ENCODE assay signal across 21 cellular contexts in genomic region chr11:44787070-44787469, GRCh38.
A peak's percentile ranks its signal among the peaks of the same experiment; 100 is the strongest.
DNase-seq lines count a peak whose midpoint lies in the region; ATAC-seq, FAIRE-seq and TF ChIP-seq lines count a peak whose summit lies in the region.
"Had no signal": no experiment of that assay in that cellular context is flagged by ENCODE, and none has a peak within 500 bp of the region (broad histone marks: within the 10 kb centered on the region; RNA-seq: fewer than 3 reads in every experiment).

No MANE protein-coding gene starts in this region.

- peak overlapping the region; percentile 16 for H3K27ac Mint-ChIP-seq in T-helper 17 cell
- peak overlapping the region; percentile 30 for H3K27ac Mint-ChIP-seq in endothelial cell (ENCODE audit: unreplicated experiment)
- no peak overlapping the region for H3K27ac Mint-ChIP-seq in natural killer cell

- H4K20me1 ChIP-seq in K562 (replicated peaks; ENCODE audit: control insufficient read depth, insufficient read depth, low read length), result no peaks in the 10 kb centered on the region
- H4K20me1 ChIP-seq in neural cell (ENCODE audit: insufficient read depth), result no peaks in the 10 kb centered on the region

- H3K9me3 ChIP-seq in T-helper 17 cell (ENCODE audit: control insufficient read depth, low read length, poor library complexity, severe bottlenecking) (no peaks in the 10 kb centered on the region), K562 (replicated peaks; ENCODE audit: control insufficient read depth, insufficient read depth, low read depth, low read length) (no peaks in the 10 kb centered on the region; the same call in 1 of the 2 replicates), neural cell (ENCODE audit: low read length) (no peaks in the 10 kb centered on the region)
- H3K9me3 ChIP-seq: A549 had no signal

- H3K9me2 ChIP-seq in neural cell (ENCODE audit: insufficient read depth, low read length), result no peaks in the 10 kb centered on the region

- POLR2A ChIA-PET in K562 (lab: Yijun Ruan, JAX), result no interaction called here

- no peak for TF ChIP-seq EP300 in K562 (IDR thresholded peaks at IDR 0.05; ENCODE audit: low read length)
- no peak for TF ChIP-seq EP300 in neural cell (conservative IDR thresholded peaks at IDR 0.05; ENCODE audit: poor library complexity, severe bottlenecking)

- H3K27ac ChIP-seq in K562 (ENCODE audit: extremely low read depth, low read depth, low read length) (no peak overlapping the region), neural cell (ENCODE audit: low read length) (peak overlapping the region; percentile 99)
- H3K27ac ChIP-seq: A549 had no signal

- H3K4me2 ChIP-seq in K562 (ENCODE audit: insufficient read depth, low read length) (no peak overlapping the region), neural cell (ENCODE audit: low read length) (no peak overlapping the region)
- H3K4me2 ChIP-seq: A549 had no signal

- DNase-seq in T-helper 17 cell (no peak), K562 (ENCODE audit: extremely low read depth in 1 of 4, low spot score in 3 of 4) (no peak), endothelial cell (ENCODE audit: low spot score) (no peak), NCI-H1930 (lab: John Stamatoyannopoulos, UW) (no peak), natural killer cell (no peak), posterior vena cava (ENCODE audit: low spot score) (no peak)
- DNase-seq: ACHN; AML-193; C1 segment of cervical spinal cord; CD4-positive, alpha-beta memory T cell; COR-L47; DMS53; DMS79 treated with DMSO at 0.1 percent for 48 hours; GF-D8; GOT3; HCEC 1CT had no signal

- H3K9me3 Mint-ChIP-seq in endothelial cell (ENCODE audit: unreplicated experiment) (no peaks in the 10 kb centered on the region), natural killer cell (peaks cover 0 to 2% of the 10 kb centered on the region in 2 donors)
- H3K9me3 Mint-ChIP-seq: CD4-positive, alpha-beta memory T cell had no signal

- peaks cover 0 to under 1% of the 10 kb centered on the region in 2 experiments; a peak in 3 of 5 replicates for H3K4me1 ChIP-seq in K562 (replicated peaks in 1 of 2; ENCODE audit: control insufficient read depth in 2 of 2, insufficient read depth in 2 of 2, low read length in 2 of 2)
- H3K4me1 ChIP-seq: A549 had no signal

- intact Hi-C loops in K562 (cut with micrococcal nuclease), result loop anchor here (10.0 kb wide), 1 partner anchor 222 kb away; the partner anchor contains the start of gene CD82
- intact Hi-C loops in natural killer cell (cut with micrococcal nuclease), result no loop called here
- intact Hi-C loops in posterior vena cava (cut with DNase I), result no loop called here

- no peak for FAIRE-seq in K562 (lab: Jason Lieb, UNC)
- FAIRE-seq: A549, GM12891, GM18507 had no signal

- TF ChIP-seq RAD21 in K562 (CRISPR knock-in tag; conservative IDR thresholded peaks at IDR 0.05 in 1 of 2, IDR thresholded peaks at IDR 0.05 in 1 of 2) (no peak), neural cell (conservative IDR thresholded peaks at IDR 0.05) (no peak)

- H3K4me3 ChIP-seq in K562, result no peak overlapping the region
- no peak overlapping the region for H3K4me3 ChIP-seq in neural cell (ENCODE audit: low read length)
- H3K4me3 ChIP-seq: A549 had no signal

- H3K27me3 ChIP-seq in K562 (ENCODE audit: control insufficient read depth in 2 of 2, insufficient read depth in 2 of 2, low read length in 2 of 2) (peaks cover 2 to 21% of the 10 kb centered on the region in 2 experiments; a peak in 3 of 5 replicates), neural cell (ENCODE audit: insufficient read depth, low read depth, low read length) (no peaks in the 10 kb centered on the region)

- no peak for TF ChIP-seq CTCF in K562 (IDR thresholded peaks at IDR 0.05 in 2 of 3, conservative IDR thresholded peaks at IDR 0.05 in 1 of 3; ENCODE audit: insufficient read depth in 2 of 3, low read depth in 1 of 3, low read length in 3 of 3)
- no peak for TF ChIP-seq CTCF in endothelial cell (IDR thresholded peaks at IDR 0.05; ENCODE audit: unreplicated experiment)
- TF ChIP-seq CTCF in neural cell (IDR thresholded peaks at IDR 0.05; ENCODE audit: poor library complexity, severe bottlenecking), result no peak
- TF ChIP-seq CTCF in natural killer cell (IDR thresholded peaks at IDR 0.05), result no peak

- H3K9ac ChIP-seq in K562 (ENCODE audit: insufficient read depth in 1 of 2, low read depth in 2 of 2, low read length in 2 of 2) (no peak overlapping the region), neural cell (ENCODE audit: low read length) (no peak overlapping the region)

- no peak for TF ChIP-seq POLR2A in K562 (conservative IDR thresholded peaks at IDR 0.05)

- H3K79me2 ChIP-seq in K562 (ENCODE audit: control insufficient read depth, insufficient read depth, low read length), result no peaks in the 10 kb centered on the region
- peaks cover 32% of the 10 kb centered on the region for H3K79me2 ChIP-seq in neural cell (replicated peaks; ENCODE audit: insufficient read depth, low read length)

- no TSS peak for BruUV-seq in K562 (replicated peaks; lab: Mats Ljungman, UMichigan)

- ATAC-seq in T-helper 17 cell (no peak), K562 (no peak), GM19351 (IDR thresholded peaks at IDR 0.05; ENCODE audit: unreplicated experiment) (no peak), natural killer cell (no peak)

- CTCF ChIA-PET in K562 (lab: Yijun Ruan, JAX; ENCODE audit: low intra/inter-chr PET ratio), result no interaction called here

- H3F3A ChIP-seq in neural cell (ENCODE audit: insufficient read depth, low read length, poor library complexity, severe bottlenecking), result no peaks in the 10 kb centered on the region

- H2AFZ ChIP-seq in K562 (ENCODE audit: low read depth, low read length) (no peak overlapping the region), neural cell (ENCODE audit: low read depth, low read length) (no peak overlapping the region)

- H3K9me1 ChIP-seq in K562 (ENCODE audit: control insufficient read depth, insufficient read depth, low read length), result no peaks in the 10 kb centered on the region

- H3K36me3 Mint-ChIP-seq in T-helper 17 cell (ENCODE audit: low read depth), result peaks cover 2% of the 10 kb centered on the region
- H3K36me3 Mint-ChIP-seq in endothelial cell (ENCODE audit: low read depth, unreplicated experiment), result peaks cover 34% of the 10 kb centered on the region
- no peaks in the 10 kb centered on the region for H3K36me3 Mint-ChIP-seq in natural killer cell

- no peaks in the 10 kb centered on the region for H3K27me3 Mint-ChIP-seq in T-helper 17 cell
- peaks cover 12% of the 10 kb centered on the region for H3K27me3 Mint-ChIP-seq in endothelial cell (ENCODE audit: unreplicated experiment)
- H3K27me3 Mint-ChIP-seq in natural killer cell (ENCODE audit: low read depth in 2 of 2), result peaks cover 5 to 17% of the 10 kb centered on the region in 2 donors
- H3K27me3 Mint-ChIP-seq: CD4-positive, alpha-beta memory T cell had no signal

- 31% methylated on average over 3 of the region's 3 CpGs for WGBS in K562 (ENCODE audit: insufficient coverage, low coverage, missing lambda C conversion rate)

- H3K36me3 ChIP-seq in K562 (ENCODE audit: control insufficient read depth, insufficient read depth, low read length) (no peaks in the 10 kb centered on the region), neural cell (ENCODE audit: insufficient read depth, low read length) (no peaks in the 10 kb centered on the region)

- H3K4me3 Mint-ChIP-seq in T-helper 17 cell (no peak overlapping the region), endothelial cell (ENCODE audit: unreplicated experiment) (peak overlapping the region; percentile 62), natural killer cell (no peak overlapping the region)
- H3K4me3 Mint-ChIP-seq: CD4-positive, alpha-beta memory T cell had no signal

- in situ Hi-C loops in K562 (cut with MboI), result no loop called here

- H3K4me1 Mint-ChIP-seq in T-helper 17 cell, result peaks cover 19% of the 10 kb centered on the region
- peaks cover 84% of the 10 kb centered on the region for H3K4me1 Mint-ChIP-seq in endothelial cell (ENCODE audit: unreplicated experiment)
- H3K4me1 Mint-ChIP-seq in natural killer cell, result no peaks in the 10 kb centered on the region

TF ChIP-seq in K562, 482 proteins besides CTCF, POLR2A, EP300 and RAD21 (continues in another document):
- TF ChIP-seq EHMT2 (IDR thresholded peaks at IDR 0.05) (no peak), ELF4 (CRISPR knock-in tag; IDR thresholded peaks at IDR 0.05) (no peak), ZNF398 (CRISPR knock-in tag; IDR thresholded peaks at IDR 0.05) (no peak), CSDE1 (IDR thresholded peaks at IDR 0.05) (no peak)

TF ChIP-seq in neural cell, 6 proteins besides CTCF, POLR2A, EP300 and RAD21:
- TF ChIP-seq REST (IDR thresholded peaks at IDR 0.05; ENCODE audit: borderline replicate concordance), result no peak
- no peak for TF ChIP-seq TAF1 (IDR thresholded peaks at IDR 0.05; ENCODE audit: low read depth)
- no peak for TF ChIP-seq MXI1 (conservative IDR thresholded peaks at IDR 0.05; ENCODE audit: poor library complexity, severe bottlenecking)
- no peak for TF ChIP-seq EZH2 (IDR thresholded peaks at IDR 0.05; ENCODE audit: borderline replicate concordance, insufficient read depth, low read length, poor library complexity, severe bottlenecking)
- TF ChIP-seq POLR2AphosphoS5 (IDR thresholded peaks at IDR 0.05), result no peak
- TF ChIP-seq SMC3 (conservative IDR thresholded peaks at IDR 0.05; ENCODE audit: poor library complexity), result no peak
TF ChIP-seq in neural cell: peak in this region for 0.

Comparison
In these comparisons a context has a peak if more than half of its experiments do, and no peak if none do; other contexts are left out.
1. H3K27ac Mint-ChIP-seq: peak in T-helper 17 cell (single experiment) and endothelial cell (single experiment); none in natural killer cell (0 of 2).